Comparison of ENCODE assay signal across 1 cellular context in the genomic region with DNA sequence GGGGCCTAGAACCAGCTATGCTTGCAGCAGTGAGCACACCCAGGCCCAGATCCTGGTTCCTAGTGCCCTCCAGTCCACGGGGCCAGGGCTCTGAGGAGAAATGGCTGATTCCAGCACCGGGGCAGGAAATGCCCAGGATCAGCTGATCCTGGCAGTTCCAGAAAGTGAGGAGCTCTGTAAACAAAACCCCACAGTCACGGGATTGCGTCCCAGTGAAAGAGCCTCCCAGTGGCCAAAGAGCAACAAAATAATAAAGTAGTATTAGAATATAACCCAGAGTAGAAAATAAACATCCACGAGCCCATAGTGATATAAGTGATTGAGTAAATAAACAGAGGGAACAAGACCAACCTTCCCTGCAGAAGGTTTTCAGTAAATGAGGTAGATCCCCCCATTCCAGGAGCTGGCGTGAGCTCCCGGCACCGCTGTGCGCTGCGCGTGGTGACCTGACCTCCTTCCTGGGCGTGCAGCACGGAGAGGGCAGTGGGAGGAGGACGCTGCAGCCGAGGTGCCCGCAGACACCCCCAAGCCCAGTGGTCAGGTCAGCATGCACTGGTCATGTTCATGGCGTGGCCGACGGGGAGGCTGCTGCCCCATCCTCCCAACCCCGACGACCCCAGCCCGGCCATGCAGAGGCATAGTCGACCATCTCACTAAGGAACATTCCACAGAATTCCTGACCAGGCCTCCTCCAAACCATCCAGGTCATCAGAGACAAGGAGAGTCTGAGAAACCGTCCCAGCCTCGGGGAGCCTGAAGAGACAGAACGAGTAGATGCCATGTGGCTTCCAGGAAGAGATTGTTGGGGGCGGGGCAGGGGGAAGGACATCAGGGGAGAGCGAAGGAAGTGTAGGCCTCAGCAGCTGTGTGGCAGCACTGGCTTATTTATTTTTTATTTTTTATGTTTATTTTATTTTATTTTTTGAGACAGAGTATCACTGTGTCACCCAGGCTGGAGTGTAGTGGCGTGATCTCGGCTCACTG.
TF ChIP-seq lines count a peak whose summit lies in the region.

No MANE protein-coding gene starts in this region.

TF ChIP-seq in K562, 482 proteins besides CTCF, POLR2A, EP300 and RAD21:
- TF ChIP-seq BACH1 (tag; IDR thresholded peaks at IDR 0.05) (no peak), SAP30 (IDR thresholded peaks at IDR 0.05; ENCODE audit: borderline replicate concordance, insufficient read depth, low read depth, low read length, poor library complexity, severe bottlenecking) (no peak)
